In genomic region chr10:11853468-11853867, GRCh38 we compare ENCODE assay signal across 13 cellular contexts. TPM values are rescaled to one million over a fixed set of nuclear protein-coding genes. Genes with fewer than 3 reads are reported as not detected.
DNase-seq lines count a peak whose midpoint lies in the region; ATAC-seq, FAIRE-seq and TF ChIP-seq lines count a peak whose summit lies in the region.
"Had no signal": no experiment of that assay in that cellular context is flagged by ENCODE, and none has a peak within 500 bp of the region (broad histone marks: within the 10 kb centered on the region; RNA-seq: fewer than 3 reads in every experiment).

No MANE protein-coding gene starts in this region.

- H3K9ac ChIP-seq in HepG2 (ENCODE audit: insufficient read depth, low read depth, low read length) = no peak overlapping the region
- H3K9ac ChIP-seq in PC-3 (ENCODE audit: low read length) = no peak overlapping the region

- CTCF ChIA-PET in HepG2 (lab: Yijun Ruan, JAX; ENCODE audit: low intra/inter-chr PET ratio, low total read pairs) (interaction anchor here (2.1 kb wide), 1 partner anchor 133 kb away, joined by 5 read pairs; no protein-coding TSS in a partner anchor), PC-3 (lab: Charles Lee) (interaction anchor here (1.2 kb wide), 1 partner anchor 70 kb away, joined by 3 read pairs; no protein-coding TSS in a partner anchor)

- intact Hi-C loops in HepG2 (cut with micrococcal nuclease; ENCODE audit: unreplicated experiment) (no loop called here), right lobe of liver (cut with DNase I) (no loop called here), PC-3 (cut with micrococcal nuclease) (no loop called here), dorsolateral prefrontal cortex (cut with DNase I) (no loop called here)

- H3K36me3 ChIP-seq in HepG2 (replicated peaks in 1 of 2; ENCODE audit: control insufficient read depth in 1 of 2, insufficient read depth in 2 of 2, low read length in 2 of 2) = peaks cover 30 to 80% of the 10 kb centered on the region in 2 experiments
- peaks cover 0 to 61% (median 30%) of the 10 kb centered on the region in 4 donors for H3K36me3 ChIP-seq in right lobe of liver
- H3K36me3 ChIP-seq in PC-3 (ENCODE audit: low read depth, low read length) = peaks cover 10% of the 10 kb centered on the region; the same call in 1 of the 2 replicates
- H3K36me3 ChIP-seq: gastrocnemius medialis had no signal

- DNase-seq in HepG2 (ENCODE audit: low spot score) (no peak), right lobe of liver (no peak), PC-3 (no peak), fibroblast of villous mesenchyme (ENCODE audit: low read depth) (no peak), kidney tubule cell (ENCODE audit: low spot score) (no peak), RPMI8226 (no peak), dorsolateral prefrontal cortex (no peak)
- DNase-seq: gastrocnemius medialis, NCI-H2107, occipital lobe, stomach had no signal

- no TSS peak for BruUV-seq in HepG2 (replicated peaks; lab: Mats Ljungman, UMichigan)
- no TSS peak for BruUV-seq in PC-3 (replicated peaks; lab: Mats Ljungman, UMichigan)

- TF ChIP-seq EP300 in HepG2 (IDR thresholded peaks at IDR 0.05; ENCODE audit: low read depth in 2 of 2, low read length in 2 of 2) = no peak
- TF ChIP-seq EP300 in HepG2 (CRISPR knock-in tag; IDR thresholded peaks at IDR 0.05; ENCODE audit: borderline replicate concordance) = no peak

- no peaks in the 10 kb centered on the region for H3F3A ChIP-seq in PC-3 (ENCODE audit: low read length, unreplicated experiment)

- H3K4me2 ChIP-seq in HepG2 (ENCODE audit: low read depth, low read length) = no peak overlapping the region
- H3K4me2 ChIP-seq in PC-3 (ENCODE audit: low read length) = no peak overlapping the region

- H3K4me1 ChIP-seq in HepG2 (ENCODE audit: insufficient read depth, low read length) (no peaks in the 10 kb centered on the region), right lobe of liver (peaks cover 0 to under 1% (median 0%) of the 10 kb centered on the region in 4 donors), PC-3 (ENCODE audit: insufficient read depth, low read length) (no peaks in the 10 kb centered on the region)
- H3K4me1 ChIP-seq: gastrocnemius medialis, stomach had no signal

- peaks cover 10% of the 10 kb centered on the region for H3K79me2 ChIP-seq in HepG2 (ENCODE audit: insufficient read depth, low read length)
- peaks cover 48% of the 10 kb centered on the region for H3K79me2 ChIP-seq in PC-3 (ENCODE audit: low read length)

- no peaks in the 10 kb centered on the region for H3K27me3 ChIP-seq in HepG2 (ENCODE audit: control insufficient read depth in 1 of 2, insufficient read depth in 2 of 2, low read length in 2 of 2)
- no peaks in the 10 kb centered on the region for H3K27me3 ChIP-seq in right lobe of liver
- H3K27me3 ChIP-seq in PC-3 (ENCODE audit: low read length) = no peaks in the 10 kb centered on the region
- no peaks in the 10 kb centered on the region for H3K27me3 ChIP-seq in dorsolateral prefrontal cortex
- H3K27me3 ChIP-seq: gastrocnemius medialis, stomach had no signal

- TF ChIP-seq CTCF in HepG2 (CRISPR knock-in tag; IDR thresholded peaks at IDR 0.05) (peak; percentile 35), right lobe of liver (IDR thresholded peaks at IDR 0.05) (peak in 1 of 4 donors; percentile 7), PC-3 (conservative IDR thresholded peaks at IDR 0.05; ENCODE audit: low read depth, low read length) (peak; percentile 40; the same call in 1 of the 2 replicates), fibroblast of villous mesenchyme (IDR thresholded peaks at IDR 0.05; ENCODE audit: insufficient read depth, low read depth, low read length) (peak; percentile 20), dorsolateral prefrontal cortex (IDR thresholded peaks at IDR 0.05 in 54 of 56, conservative IDR thresholded peaks at IDR 0.05 in 2 of 56; ENCODE audit: low read depth in 1 of 56, partially characterized antibody in 56 of 56) (no peak)

- WGBS in HepG2 (ENCODE audit: low lambda C conversion rate) = 97% methylated on average over 11 of the region's 11 CpGs
- WGBS in right lobe of liver (ENCODE audit: insufficient coverage, low coverage, low lambda C conversion rate, missing lambda C conversion rate) = 94% methylated on average over 7 of the region's 11 CpGs

- no peak for ATAC-seq in HepG2
- ATAC-seq in right lobe of liver = no peak
- no peak for ATAC-seq in PC-3
- no peak for ATAC-seq in HG02884 (IDR thresholded peaks at IDR 0.05; ENCODE audit: unreplicated experiment)
- ATAC-seq: gastrocnemius medialis had no signal

- no peak for FAIRE-seq in HepG2 (lab: Jason Lieb, UNC)

- TF ChIP-seq POLR2A in HepG2 (IDR thresholded peaks at IDR 0.05; ENCODE audit: insufficient read depth in 1 of 2, low read depth in 2 of 2, low read length in 2 of 2) (no peak), right lobe of liver (IDR thresholded peaks at IDR 0.05) (no peak)

- no peaks in the 10 kb centered on the region for H4K20me1 ChIP-seq in HepG2 (ENCODE audit: insufficient read depth, low read length)
- no peaks in the 10 kb centered on the region for H4K20me1 ChIP-seq in PC-3 (ENCODE audit: low read length)

- no peaks in the 10 kb centered on the region for H3K9me2 ChIP-seq in PC-3 (replicated peaks; ENCODE audit: low read length)

- H3K4me3 ChIP-seq in HepG2 (replicated peaks in 1 of 3; ENCODE audit: insufficient read depth in 1 of 3, low read depth in 2 of 3, low read length in 3 of 3) = no peak overlapping the region
- H3K4me3 ChIP-seq in right lobe of liver = no peak overlapping the region
- no peak overlapping the region for H3K4me3 ChIP-seq in PC-3 (ENCODE audit: low read length)
- no peak overlapping the region for H3K4me3 ChIP-seq in fibroblast of villous mesenchyme (ENCODE audit: low read depth, low read length)
- no peak overlapping the region for H3K4me3 ChIP-seq in dorsolateral prefrontal cortex
- H3K4me3 ChIP-seq: gastrocnemius medialis, SK-N-MC, stomach had no signal

- no peak overlapping the region for H2AFZ ChIP-seq in HepG2 (ENCODE audit: low read length)
- no peak overlapping the region for H2AFZ ChIP-seq in PC-3 (ENCODE audit: low read length)

- TF ChIP-seq RAD21 in HepG2 (CRISPR knock-in tag; IDR thresholded peaks at IDR 0.05) = no peak

- POLR2A ChIA-PET in HepG2 (lab: Yijun Ruan, JAX) = no interaction called here
- POLR2A ChIA-PET in PC-3 (lab: Charles Lee; ENCODE audit: unreplicated experiment) = no interaction called here

- H3K27ac ChIP-seq in HepG2 (ENCODE audit: extremely low read length, insufficient read depth, low read length) = no peak overlapping the region
- H3K27ac ChIP-seq in right lobe of liver = no peak overlapping the region
- no peak overlapping the region for H3K27ac ChIP-seq in PC-3 (ENCODE audit: low read length)
- no peak overlapping the region for H3K27ac ChIP-seq in dorsolateral prefrontal cortex
- H3K27ac ChIP-seq: gastrocnemius medialis, SK-N-MC, stomach had no signal

- H3K9me3 ChIP-seq in HepG2 (ENCODE audit: low read length) = no peaks in the 10 kb centered on the region
- H3K9me3 ChIP-seq in right lobe of liver = no peaks in the 10 kb centered on the region
- no peaks in the 10 kb centered on the region for H3K9me3 ChIP-seq in PC-3 (ENCODE audit: low read length)
- H3K9me3 ChIP-seq: gastrocnemius medialis, stomach had no signal

- in situ Hi-C loops in HepG2 (cut with HindIII; ENCODE audit: extremely low pct_ligation_motif_present, low pct_unique_long_range_greater_than_20kb) = no loop called here

TF ChIP-seq in HepG2, 621 proteins besides CTCF, POLR2A, EP300 and RAD21 (continues in another document):
- no peak for TF ChIP-seq FOSL2 (CRISPR knock-in tag; IDR thresholded peaks at IDR 0.05)
- TF ChIP-seq KLF16 (CRISPR knock-in tag; IDR thresholded peaks at IDR 0.05) = no peak

RNA-seq across cellular contexts. Expression of gene PROSER2, which starts 30.3 kb away (rescaled TPM):
- total RNA-seq in HepG2 (2016; rRNA removed; fragmentation: Illumina TruSeq; extraction: Trizol) (6.7 and 6.9 TPM in 2 replicates), right lobe of liver (10 to 100 TPM; 24.5 to 65.9 (median 26.8) TPM), PC-3 (2014; rRNA removed) (52.5 and 66.0 TPM in 2 replicates), fibroblast of villous mesenchyme (1.9 and 3.9 TPM in 2 replicates), dorsolateral prefrontal cortex (1 to 10 TPM in 87 of 120 experiments, under 1 TPM in 33; 0.28 to 5.7 (median 1.5) TPM)
- total RNA-seq in HepG2 (2016; cell fraction: cytosol; rRNA removed; fragmentation: Illumina TruSeq; extraction: Trizol; ENCODE audit: low read depth) = 2.0 and 2.7 TPM in 2 replicates
- 6.3 and 8.2 TPM in 2 replicates for total RNA-seq in HepG2 (2016; cell fraction: insoluble cytoplasmic fraction; rRNA removed; fragmentation: Illumina TruSeq; extraction: Trizol)
- 4.6 and 5.4 TPM in 2 replicates for total RNA-seq in HepG2 (2016; cell fraction: membrane; rRNA removed; fragmentation: Illumina TruSeq; extraction: Trizol)
- 3.8 and 5.3 TPM in 2 replicates for total RNA-seq in HepG2 (2016; cell fraction: nucleus; rRNA removed; fragmentation: Illumina TruSeq; extraction: Trizol)
- 6.7 and 7.7 TPM in 2 replicates for polyA plus RNA-seq in HepG2 (2011; rRNA removed)
- 3.6 and 5.9 TPM in 2 replicates for polyA plus RNA-seq in HepG2 (2011; cell fraction: cytosol; rRNA removed)
- 8.5 and 8.6 TPM in 2 replicates for polyA plus RNA-seq in HepG2 (2011; cell fraction: nucleus; rRNA removed)
- polyA plus RNA-seq in HepG2 (2012) = 7.3 and 12.4 TPM in 2 replicates
- polyA plus RNA-seq in HepG2 (2016; cell fraction: cytosol; fragmentation: Illumina TruSeq; extraction: Trizol; ENCODE audit: low read depth) = 1.9 TPM in 2 replicates
- 7.7 and 8.0 TPM in 2 replicates for polyA plus RNA-seq in HepG2 (2016; cell fraction: insoluble cytoplasmic fraction; fragmentation: Illumina TruSeq; extraction: Trizol; ENCODE audit: low read depth)
- polyA plus RNA-seq in HepG2 (2016; cell fraction: membrane; fragmentation: Illumina TruSeq; extraction: Trizol; ENCODE audit: low read depth) = 2.9 and 3.7 TPM in 2 replicates
- 6.8 and 10.0 TPM in 2 replicates for polyA plus RNA-seq in HepG2 (2016; cell fraction: nucleus; fragmentation: Illumina TruSeq; extraction: Trizol; ENCODE audit: insufficient read depth, low read depth)
- 6.3 and 10.2 TPM in 2 replicates for polyA minus RNA-seq in HepG2 (2011; rRNA and poly(A)+ RNA removed; ENCODE audit: low replicate concordance)
- polyA minus RNA-seq in HepG2 (2011; cell fraction: cytosol; rRNA and poly(A)+ RNA removed) = 5.3 and 6.1 TPM in 2 replicates
- 6.1 and 8.0 TPM in 2 replicates for polyA minus RNA-seq in HepG2 (2011; cell fraction: nucleus; rRNA and poly(A)+ RNA removed)

Comparison
In these comparisons a context has a peak if more than half of its experiments do, and no peak if none do; other contexts are left out.
1. CTCF ChIP-seq: peak in HepG2 (single experiment), PC-3 (single experiment) and fibroblast of villous mesenchyme (single experiment); none in dorsolateral prefrontal cortex (0 of 56).